Comparison of ENCODE assay signal across 14 cellular contexts in genomic region chr1:3403388-3404179, GRCh38. TPM values are rescaled to one million over a fixed set of nuclear protein-coding genes. Genes with fewer than 3 reads are reported as not detected.
A peak's percentile ranks its signal among the peaks of the same experiment; 100 is the strongest.
DNase-seq lines count a peak whose midpoint lies in the region; ATAC-seq and TF ChIP-seq lines count a peak whose summit lies in the region.
"Had no signal": no experiment of that assay in that cellular context is flagged by ENCODE, and none has a peak within 500 bp of the region (broad histone marks: within the 10 kb centered on the region; RNA-seq: fewer than 3 reads in every experiment).

No MANE protein-coding gene starts in this region.

- H3K4me3 ChIP-seq in BJ (ENCODE audit: low read depth, low read length) (no peak overlapping the region), HCT116 (replicated peaks in 1 of 2; ENCODE audit: low read depth in 1 of 2, low read length in 2 of 2) (no peak overlapping the region), Panc1 (ENCODE audit: low read depth in 2 of 2, low read length in 2 of 2) (no peak overlapping the region), kidney epithelial cell (ENCODE audit: low read depth, low read length) (no peak overlapping the region), mucosa of descending colon (no peak overlapping the region), testis (no peak overlapping the region)
- H3K4me3 ChIP-seq: dorsolateral prefrontal cortex, upper lobe of left lung had no signal

- BruUV-seq in HCT116 (replicated peaks; lab: Mats Ljungman, UMichigan) (no TSS peak), Panc1 (replicated peaks; lab: Mats Ljungman, UMichigan) (no TSS peak)

- intact Hi-C loops in HCT116 (cut with micrococcal nuclease) = no loop called here
- intact Hi-C loops in Panc1 (cut with micrococcal nuclease; ENCODE audit: unreplicated experiment) = no loop called here
- intact Hi-C loops in mucosa of descending colon (cut with DNase I, micrococcal nuclease) = no loop called here
- intact Hi-C loops in testis (cut with DNase I; ENCODE audit: low total_unique reads) = no loop called here

- RAD21 ChIA-PET in HCT116 (lab: Charles Lee; ENCODE audit: low non-redundant PET in 1 of 2, low total read pairs in 2 of 2, uncharacterized antibody in 2 of 2, unreplicated experiment in 2 of 2) = no interaction called here

- POLR2A ChIA-PET in BJ (lab: Charles Lee) = no interaction called here
- POLR2A ChIA-PET in HCT116 (lab: Charles Lee) = no interaction called here
- POLR2A ChIA-PET in Panc1 (lab: Charles Lee) = no interaction called here

- in situ Hi-C loops in Panc1 (cut with HindIII; ENCODE audit: low pct_unique_long_range_greater_than_20kb, low sequenced_read_pairs) = no loop called here

- H3K79me2 ChIP-seq in HCT116 (ENCODE audit: insufficient read depth, low read length) = no peaks in the 10 kb centered on the region

- no peak overlapping the region for H3K9ac ChIP-seq in HCT116 (ENCODE audit: low read length)

- CTCF ChIA-PET in BJ (lab: Yijun Ruan, JAX) (interaction anchor here (0.6 kb wide), 1 partner anchor 94 kb away, joined by 3 read pairs; no protein-coding TSS in a partner anchor), HCT116 (lab: Charles Lee) (no interaction called here), Panc1 (lab: Charles Lee) (no interaction called here)

- H3K4me1 ChIP-seq in HCT116 (ENCODE audit: control insufficient read depth in 1 of 2, insufficient read depth in 2 of 2, low read length in 2 of 2) = no peaks in the 10 kb centered on the region
- H3K4me1 ChIP-seq in Panc1 (ENCODE audit: control insufficient read depth, insufficient read depth, low read length) = no peaks in the 10 kb centered on the region
- peaks cover 2% of the 10 kb centered on the region for H3K4me1 ChIP-seq in mucosa of descending colon (ENCODE audit: low read depth)
- peaks cover 8% of the 10 kb centered on the region for H3K4me1 ChIP-seq in testis

- H3K4me2 ChIP-seq in HCT116 (ENCODE audit: low read length) = no peak overlapping the region

- no peak for TF ChIP-seq POLR2A in HCT116 (IDR thresholded peaks at IDR 0.05; ENCODE audit: borderline replicate concordance, extremely low read depth, insufficient read depth, insufficient read length)
- TF ChIP-seq POLR2A in testis (IDR thresholded peaks at IDR 0.05) = no peak

- TF ChIP-seq RAD21 in HCT116 (IDR thresholded peaks at IDR 0.05; ENCODE audit: low read depth) = no peak

- DNase-seq in BJ (ENCODE audit: low read depth) (no peak), HCT116 (ENCODE audit: low read depth, low spot score) (no peak), Panc1 (ENCODE audit: low read depth, low spot score) (no peak), kidney epithelial cell (ENCODE audit: low read depth) (no peak), mucosa of descending colon (no peak), testis (no peak), activated gamma-delta T cell treated with Interleukin-2 at 50 U/mL for 16 hours (no peak)
- DNase-seq: activated CD8-positive, alpha-beta T cell treated with anti-CD3 and anti-CD28 coated beads for 36 hours; activated naive CD4-positive, alpha-beta T cell treated with anti-CD3 and anti-CD28 coated beads for 36 hours; dorsolateral prefrontal cortex; NCI-H510A; SW 1271 had no signal

- 75 to 77% methylated on average over 21 to 28 of the region's 28 CpGs for WGBS in testis, 2 donors

- TF ChIP-seq CTCF in BJ (IDR thresholded peaks at IDR 0.05; ENCODE audit: insufficient read depth, low read depth, low read length) = peak; percentile 45
- TF ChIP-seq CTCF in HCT116 (IDR thresholded peaks at IDR 0.05 in 2 of 3, conservative IDR thresholded peaks at IDR 0.05 in 1 of 3; ENCODE audit: borderline replicate concordance in 1 of 3, insufficient read depth in 1 of 3, low read depth in 2 of 3, low read length in 2 of 3) = peak in 2 of 3 experiments; percentile 33 to 38; a peak in 4 of 6 replicates
- TF ChIP-seq CTCF in Panc1 (IDR thresholded peaks at IDR 0.05) = peak; percentile 45; the same call in 1 of the 2 replicates
- peak; percentile 26 for TF ChIP-seq CTCF in kidney epithelial cell (IDR thresholded peaks at IDR 0.05; ENCODE audit: insufficient read depth, low read length, poor library complexity, severe bottlenecking)
- TF ChIP-seq CTCF in mucosa of descending colon (IDR thresholded peaks at IDR 0.05) = no peak
- TF ChIP-seq CTCF in testis (IDR thresholded peaks at IDR 0.05) = no peak

- ATAC-seq in HCT116 (peak; percentile 71), Panc1 (0 out of 2 replicates have a peak, but pooled peaks have one; percentile 49), mucosa of descending colon (no peak), HG03108 (IDR thresholded peaks at IDR 0.05; ENCODE audit: unreplicated experiment) (no peak)
- ATAC-seq: activated CD8-positive, alpha-beta T cell treated with anti-CD3 and anti-CD28 coated beads for 36 hours had no signal

- H3K27me3 ChIP-seq in BJ (ENCODE audit: control insufficient read depth, insufficient read depth, low read length) = peaks cover 2% of the 10 kb centered on the region
- H3K27me3 ChIP-seq in HCT116 (ENCODE audit: insufficient read depth, low read length) = no peaks in the 10 kb centered on the region
- H3K27me3 ChIP-seq in Panc1 (ENCODE audit: control insufficient read depth, insufficient read depth, low read length) = no peaks in the 10 kb centered on the region
- peaks cover 23% of the 10 kb centered on the region for H3K27me3 ChIP-seq in kidney epithelial cell (ENCODE audit: control insufficient read depth, insufficient read depth, low read length)
- no peaks in the 10 kb centered on the region for H3K27me3 ChIP-seq in testis
- H3K27me3 ChIP-seq: upper lobe of left lung had no signal

- no peak overlapping the region for H2AFZ ChIP-seq in HCT116 (ENCODE audit: low read depth, low read length, poor library complexity, severe bottlenecking)

- no peaks in the 10 kb centered on the region for H3K36me3 ChIP-seq in BJ (ENCODE audit: control insufficient read depth, insufficient read depth, low read length)
- H3K36me3 ChIP-seq in HCT116 (ENCODE audit: control insufficient read depth in 1 of 2, insufficient read depth in 2 of 2, low read length in 2 of 2) = no peaks in the 10 kb centered on the region
- H3K36me3 ChIP-seq in Panc1 (ENCODE audit: control insufficient read depth, insufficient read depth, low read length) = no peaks in the 10 kb centered on the region
- no peaks in the 10 kb centered on the region for H3K36me3 ChIP-seq in kidney epithelial cell (ENCODE audit: control insufficient read depth, insufficient read depth, low read length)
- H3K36me3 ChIP-seq in mucosa of descending colon (ENCODE audit: low read depth) = no peaks in the 10 kb centered on the region
- H3K36me3 ChIP-seq in testis (ENCODE audit: low read depth, missing control alignments) = no peaks in the 10 kb centered on the region

- H3K9me3 ChIP-seq in HCT116 (ENCODE audit: control insufficient read depth in 1 of 2, insufficient read depth in 1 of 2, low read depth in 1 of 2, low read length in 2 of 2) = no peaks in the 10 kb centered on the region
- no peaks in the 10 kb centered on the region for H3K9me3 ChIP-seq in Panc1 (ENCODE audit: control insufficient read depth, insufficient read depth, low read depth, low read length)
- H3K9me3 ChIP-seq in mucosa of descending colon = no peaks in the 10 kb centered on the region
- H3K9me3 ChIP-seq in testis = no peaks in the 10 kb centered on the region
- H3K9me3 ChIP-seq: upper lobe of left lung had no signal

- H3K9me2 ChIP-seq in HCT116 (ENCODE audit: insufficient read depth) = no peaks in the 10 kb centered on the region

- no peaks in the 10 kb centered on the region for H4K20me1 ChIP-seq in HCT116 (ENCODE audit: insufficient read depth)

- H3K27ac ChIP-seq in HCT116 (ENCODE audit: low read depth, low read length) (no peak overlapping the region), Panc1 (ENCODE audit: low read length) (no peak overlapping the region), testis (no peak overlapping the region)
- H3K27ac ChIP-seq: dorsolateral prefrontal cortex, upper lobe of left lung had no signal

TF ChIP-seq in HCT116, 20 proteins besides CTCF, POLR2A, EP300 and RAD21 (continues in another document):
- no peak for TF ChIP-seq CBX3 (IDR thresholded peaks at IDR 0.05; ENCODE audit: low read depth)
- no peak for TF ChIP-seq ZNF274 (IDR thresholded peaks at IDR 0.05; ENCODE audit: low read depth, low read length)
- no peak for TF ChIP-seq TCF7L2 (IDR thresholded peaks at IDR 0.05; ENCODE audit: borderline replicate concordance, extremely low read depth, insufficient read depth, insufficient read length)
- no peak for TF ChIP-seq MAX (IDR thresholded peaks at IDR 0.05)
- no peak for TF ChIP-seq SRF (IDR thresholded peaks at IDR 0.05; ENCODE audit: low read depth)
- no peak for TF ChIP-seq ZFX (IDR thresholded peaks at IDR 0.05)
- no peak for TF ChIP-seq ATF3 (IDR thresholded peaks at IDR 0.05)
- TF ChIP-seq EGR1 (IDR thresholded peaks at IDR 0.05; ENCODE audit: low read depth) = no peak
- TF ChIP-seq FOSL1 (IDR thresholded peaks at IDR 0.05; ENCODE audit: low read depth) = no peak
- TF ChIP-seq CEBPB (IDR thresholded peaks at IDR 0.05; ENCODE audit: low read depth) = no peak
- no peak for TF ChIP-seq SP1 (IDR thresholded peaks at IDR 0.05; ENCODE audit: low read depth)

RNA-seq across cellular contexts. Expression of gene ARHGEF16, which starts 50.9 kb away (rescaled TPM):
- polyA plus RNA-seq in BJ (2011; rRNA removed) (0.04 TPM in 2 replicates), testis (ENCODE audit: insufficient read depth, low read depth, low replicate concordance) (5.7 TPM)
- 0.77 TPM in 1 of 2 replicates, not detected in the other for polyA minus RNA-seq in BJ (2011; rRNA and poly(A)+ RNA removed)
- total RNA-seq in HCT116 (2021; ENCODE audit: unreplicated experiment) (37.4 TPM), Panc1 (2021; ENCODE audit: unreplicated experiment) (10.1 TPM), kidney epithelial cell (31.5 and 33.0 TPM in 2 replicates), mucosa of descending colon (100 to 1,000 TPM in 1 of 3 donors, 10 to 100 TPM in 2; 51.2 to 101 (median 90.2) TPM), testis (10 to 100 TPM; 17.1 to 25.7 TPM)
- 29.5 and 34.9 TPM in 2 replicates for polyA plus RNA-seq in HCT116 (2012)
- 7.8 TPM for polyA plus RNA-seq in Panc1 (2012; ENCODE audit: insufficient read length)
- total RNA-seq: activated CD8-positive, alpha-beta T cell treated with anti-CD3 and anti-CD28 coated beads for 36 hours had no signal

Comparison
In these comparisons a context has a peak if more than half of its experiments do, and no peak if none do; other contexts are left out.
1. CTCF ChIP-seq: peak in BJ (single experiment), HCT116 (2 of 3), Panc1 (single experiment) and kidney epithelial cell (single experiment); none in mucosa of descending colon (single experiment) and testis (0 of 3).
2. ATAC-seq: peak in HCT116 (single experiment) and Panc1 (single experiment); none in mucosa of descending colon (single experiment) and HG03108 (single experiment).